ENCODE assay signal across 9 cellular contexts in genomic region chr2:178306351-178307073, GRCh38.
DNase-seq lines count a peak whose midpoint lies in the region; ATAC-seq and TF ChIP-seq lines count a peak whose summit lies in the region.
"Had no signal": no experiment of that assay in that cellular context is flagged by ENCODE, and none has a peak within 500 bp of the region (broad histone marks: within the 10 kb centered on the region; RNA-seq: fewer than 3 reads in every experiment).

No MANE protein-coding gene starts in this region.

- H3K4me3 ChIP-seq in upper lobe of left lung: no peak overlapping the region

- no peak overlapping the region for H3K27ac ChIP-seq in upper lobe of left lung

- DNase-seq in NCI-H345 (lab: John Stamatoyannopoulos, UW) (peak; percentile 32), NCI-H345 treated with DMSO at 0.1 percent for 48 hours (lab: John Stamatoyannopoulos, UW; ENCODE audit: unreplicated experiment) (no peak), NOMO-1 treated with DMSO at 0.1 percent for 48 hours (lab: John Stamatoyannopoulos, UW; ENCODE audit: unreplicated experiment) (peak; percentile 33), astrocyte of the hippocampus (ENCODE audit: low read depth, low spot score) (peak; percentile 39), left lobe of liver (ENCODE audit: low spot score) (peak; percentile 60), upper lobe of left lung (peak in 1 of 2 donors; percentile 58)

- H3K27me3 ChIP-seq in upper lobe of left lung: no peaks in the 10 kb centered on the region

- peaks cover 0 to 6% (median 0%) of the 10 kb centered on the region in 4 donors for H3K4me1 ChIP-seq in upper lobe of left lung

- peak; percentile 17 to 58 (median 42) for TF ChIP-seq CTCF in upper lobe of left lung (IDR thresholded peaks at IDR 0.05)

- TF ChIP-seq EP300 in upper lobe of left lung (IDR thresholded peaks at IDR 0.05): no peak

- no peaks in the 10 kb centered on the region for H3K36me3 ChIP-seq in upper lobe of left lung

- WGBS in upper lobe of left lung, 2 donors: 29 to 40% methylated on average over 8 of the region's 8 CpGs

- ATAC-seq in GM21447 (IDR thresholded peaks at IDR 0.05; ENCODE audit: unreplicated experiment) (peak; percentile 99), HG03558 (IDR thresholded peaks at IDR 0.05; ENCODE audit: extremely low read depth, unreplicated experiment) (peak; percentile 92), left lobe of liver (peak; percentile 99), upper lobe of left lung (ENCODE audit: low FRiP score in 2 of 2) (peak; percentile 68 to 74)
- ATAC-seq: CD8-positive, alpha-beta T cell had no signal

- TF ChIP-seq POLR2A in upper lobe of left lung (IDR thresholded peaks at IDR 0.05): no peak

- H3K9me3 ChIP-seq in upper lobe of left lung: no peaks in the 10 kb centered on the region
